In genomic region chr4:114264877-114265291, GRCh38 we compare ENCODE assay signal across 2 cellular contexts.
TF ChIP-seq lines count a peak whose summit lies in the region.

No MANE protein-coding gene starts in this region.

TF ChIP-seq in SK-N-SH, 30 proteins besides CTCF, POLR2A, EP300 and RAD21 (continued from another document):
- no peak for TF ChIP-seq TCF12 (IDR thresholded peaks at IDR 0.05)
- no peak for TF ChIP-seq EZH2phosphoT487 (IDR thresholded peaks at IDR 0.05; ENCODE audit: borderline replicate concordance, low read depth)
- no peak for TF ChIP-seq RCOR1 (IDR thresholded peaks at IDR 0.05; ENCODE audit: low read length)
- TF ChIP-seq RXRA (IDR thresholded peaks at IDR 0.05; ENCODE audit: borderline replicate concordance, low read depth): no peak
- TF ChIP-seq POLR2AphosphoS5 (IDR thresholded peaks at IDR 0.05; ENCODE audit: low read depth, low read length): no peak
- no peak for TF ChIP-seq NRF1 (IDR thresholded peaks at IDR 0.05; ENCODE audit: low read depth, low read length)

TF ChIP-seq in SK-N-SH treated with all-trans-retinoic acid at 6 μM for 48 hours, 23 proteins besides CTCF, POLR2A, EP300 and RAD21 (continued from another document):
- TF ChIP-seq TSHZ2 (CRISPR knock-in tag; IDR thresholded peaks at IDR 0.05) (no peak), PATZ1 (CRISPR knock-in tag; IDR thresholded peaks at IDR 0.05; ENCODE audit: borderline replicate concordance) (no peak), RARB (CRISPR knock-in tag; IDR thresholded peaks at IDR 0.05) (no peak), CREB5 (CRISPR knock-in tag; IDR thresholded peaks at IDR 0.05; ENCODE audit: low read depth) (no peak), ZFP3 (CRISPR knock-in tag; IDR thresholded peaks at IDR 0.05) (no peak), ESRRG (CRISPR knock-in tag; IDR thresholded peaks at IDR 0.05) (no peak), BACH2 (CRISPR knock-in tag; IDR thresholded peaks at IDR 0.05; ENCODE audit: borderline replicate concordance) (no peak), SNAI2 (CRISPR knock-in tag; IDR thresholded peaks at IDR 0.05) (no peak), ZC3H10 (CRISPR knock-in tag; IDR thresholded peaks at IDR 0.05) (no peak)
